8 cellular contexts compared by ENCODE assay signal in genomic region chr6:158536891-158537798, GRCh38. TPM values are rescaled to one million over a fixed set of nuclear protein-coding genes. Genes with fewer than 3 reads are reported as not detected.
DNase-seq lines count a peak whose midpoint lies in the region; ATAC-seq, FAIRE-seq and TF ChIP-seq lines count a peak whose summit lies in the region.

No MANE protein-coding gene starts in this region.

- H3K9me3 Mint-ChIP-seq in nephron progenitor cell, result peaks cover 4% of the 10 kb centered on the region

- peak overlapping the region; percentile 70 for H3K4me3 Mint-ChIP-seq in nephron progenitor cell

- peak; percentile 56 for DNase-seq in CD1c-positive myeloid dendritic cell (ENCODE audit: extremely low spot score)
- peak; percentile 68 for DNase-seq in HuH-7.5 (ENCODE audit: low spot score)
- DNase-seq in epithelial cell of proximal tubule (ENCODE audit: low read depth), result no peak
- peak; percentile 74 for DNase-seq in nephron progenitor cell
- no peak for DNase-seq in HTR-8/SVneo (ENCODE audit: insufficient read length, low spot score)
- DNase-seq in NK-92 treated with Interleukin-12 subunit alpha and Interleukin-12 subunit beta, amount 100 ng/mL, for 24 hours (lab: John Stamatoyannopoulos, UW), result no peak

- peaks cover 60% of the 10 kb centered on the region for H3K27me3 Mint-ChIP-seq in nephron progenitor cell (ENCODE audit: low read depth, poor library complexity)

- no peak for FAIRE-seq in HTR-8/SVneo (lab: Jason Lieb, UNC)

- H3K4me3 ChIP-seq in WI38 (ENCODE audit: low read depth, low read length) (peak overlapping the region; percentile 56), epithelial cell of proximal tubule (ENCODE audit: low read depth, low read length) (peak overlapping the region; percentile 76)

- H3K27ac Mint-ChIP-seq in nephron progenitor cell, result no peak overlapping the region

- ATAC-seq in HG03378 (IDR thresholded peaks at IDR 0.05; ENCODE audit: unreplicated experiment), result no peak

- H3K36me3 Mint-ChIP-seq in nephron progenitor cell (ENCODE audit: low read depth), result no peaks in the 10 kb centered on the region

- TF ChIP-seq CTCF in WI38 (IDR thresholded peaks at IDR 0.05; ENCODE audit: low read depth, low read length) (no peak), epithelial cell of proximal tubule (conservative IDR thresholded peaks at IDR 0.05; ENCODE audit: low read depth, low read length) (no peak), nephron progenitor cell (IDR thresholded peaks at IDR 0.05) (no peak)

- no peaks in the 10 kb centered on the region for H3K4me1 Mint-ChIP-seq in nephron progenitor cell

RNA-seq across cellular contexts. Expression of gene TMEM181, which starts 22.7 kb away (rescaled TPM):
- total RNA-seq in epithelial cell of proximal tubule, result 14.5 and 16.5 TPM in 2 replicates

Comparison
In these comparisons a context has a peak if more than half of its experiments do, and no peak if none do; other contexts are left out.
1. DNase-seq: peak in CD1c-positive myeloid dendritic cell (single experiment), HuH-7.5 (single experiment) and nephron progenitor cell (single experiment); none in epithelial cell of proximal tubule (single experiment), HTR-8/SVneo (single experiment) and NK-92 treated with Interleukin-12 subunit alpha and Interleukin-12 subunit beta, amount 100 ng/mL, for 24 hours (single experiment).